Comparison of ENCODE assay signal across 6 cellular contexts in the genomic region with DNA sequence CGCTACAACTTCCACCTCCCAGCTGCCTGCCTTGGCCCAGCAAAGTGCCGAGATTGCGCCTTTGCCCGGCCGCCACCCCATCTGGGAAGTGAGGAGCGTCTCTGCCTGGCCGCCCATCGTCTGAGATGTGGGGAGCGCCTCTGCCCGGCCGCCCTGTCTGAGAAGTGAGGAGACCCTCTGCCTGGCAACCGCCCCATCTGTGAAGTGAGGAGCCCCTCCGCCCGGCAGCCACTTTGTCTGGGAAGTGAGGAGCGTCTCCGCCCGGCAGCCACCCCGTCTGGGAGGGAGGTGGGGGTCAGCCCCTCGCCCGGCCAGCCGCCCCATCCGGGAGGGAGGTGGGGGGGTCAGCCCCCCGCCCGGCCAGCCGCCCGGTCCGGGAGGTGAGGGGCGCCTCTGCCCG. TPM values are rescaled to one million over a fixed set of nuclear protein-coding genes. Genes with fewer than 3 reads are reported as not detected.
"Had no signal": no experiment of that assay in that cellular context is flagged by ENCODE, and none has a peak within 500 bp of the region (broad histone marks: within the 10 kb centered on the region; RNA-seq: fewer than 3 reads in every experiment).

No MANE protein-coding gene starts in this region.

RNA-seq across cellular contexts. Expression of gene SCML4, which starts 21.0 kb away (rescaled TPM):
- total RNA-seq: LHCN-M2, MCF 10A, NCI-H460, PC-9, RPMI7951, SJCRH30 had no signal
